Comparison of ENCODE assay signal across 8 cellular contexts in genomic region chr6:26421259-26422144, GRCh38. TPM values are rescaled to one million over a fixed set of nuclear protein-coding genes. Genes with fewer than 3 reads are reported as not detected.
DNase-seq lines count a peak whose midpoint lies in the region; ATAC-seq and TF ChIP-seq lines count a peak whose summit lies in the region.

No MANE protein-coding gene starts in this region.

- H3K79me2 ChIP-seq in DND-41 (ENCODE audit: insufficient read depth, low read length) (0 out of 2 replicates have a peak, but pooled peaks cover 7% of the 10 kb centered on the region), OCI-LY7 (ENCODE audit: insufficient read depth, low read depth, low read length) (0 out of 2 replicates have a peak, but pooled peaks cover 7% of the 10 kb centered on the region)

- ATAC-seq in DND-41 (ENCODE audit: insufficient read depth, low read depth) (peak; percentile 94), GM21576 (IDR thresholded peaks at IDR 0.05; ENCODE audit: unreplicated experiment) (peak; percentile 92), mucosa of descending colon (peak; percentile 98)

- peak overlapping the region; percentile 70 for H3K9ac ChIP-seq in DND-41 (ENCODE audit: low read depth, low read length)
- peak overlapping the region; percentile 76 for H3K9ac ChIP-seq in HUES64 (ENCODE audit: low read depth, low read length)

- H4K20me1 ChIP-seq in DND-41 (ENCODE audit: insufficient read depth, low read length) (no peaks in the 10 kb centered on the region), OCI-LY7 (ENCODE audit: insufficient read depth, low read length) (no peaks in the 10 kb centered on the region)

- no peak for TF ChIP-seq CTCF in DND-41 (IDR thresholded peaks at IDR 0.05; ENCODE audit: borderline replicate concordance, extremely low read depth, low read length, poor library complexity, severe bottlenecking)
- TF ChIP-seq CTCF in OCI-LY7 (conservative IDR thresholded peaks at IDR 0.05; ENCODE audit: low read length): no peak
- no peak for TF ChIP-seq CTCF in esophagus squamous epithelium (IDR thresholded peaks at IDR 0.05)
- TF ChIP-seq CTCF in mucosa of descending colon (IDR thresholded peaks at IDR 0.05): no peak
- TF ChIP-seq CTCF in testis (IDR thresholded peaks at IDR 0.05): no peak

- H2AFZ ChIP-seq in DND-41 (ENCODE audit: low read depth, low read length): peak overlapping the region; percentile 91
- peak overlapping the region; percentile 98 for H2AFZ ChIP-seq in OCI-LY7 (ENCODE audit: low read length)

- CTCF ChIA-PET in OCI-LY7 (lab: Charles Lee; ENCODE audit: unreplicated experiment): no interaction called here

- 1% methylated on average over 30 of the region's 31 CpGs for WGBS in HUES64
- 0% methylated on average over 28 to 31 of the region's 31 CpGs for WGBS in esophagus squamous epithelium, 2 donors
- 0 to 1% methylated on average over 31 of the region's 31 CpGs for WGBS in testis, 2 donors

- intact Hi-C loops in OCI-LY7 (cut with micrococcal nuclease; ENCODE audit: unreplicated experiment) (no loop called here), esophagus squamous epithelium (cut with DNase I) (no loop called here), mucosa of descending colon (cut with DNase I, micrococcal nuclease) (no loop called here), testis (cut with DNase I; ENCODE audit: low total_unique reads) (no loop called here)

- H3K9me2 ChIP-seq in OCI-LY7 (ENCODE audit: insufficient read depth, low read length): no peaks in the 10 kb centered on the region

- H3K27ac ChIP-seq in DND-41 (ENCODE audit: low read length): peak overlapping the region; percentile 76
- peak overlapping the region; percentile 53 for H3K27ac ChIP-seq in HUES64 (ENCODE audit: low read depth, low read length)
- peak overlapping the region; percentile 21 for H3K27ac ChIP-seq in OCI-LY7 (ENCODE audit: low read depth, low read length, poor library complexity, severe bottlenecking)
- peak overlapping the region; percentile 80 to 96 (median 88) for H3K27ac ChIP-seq in esophagus squamous epithelium
- H3K27ac ChIP-seq in testis: peak overlapping the region; percentile 92

- H3K9me3 ChIP-seq in DND-41 (ENCODE audit: insufficient read depth, low read length, severe bottlenecking) (peaks cover 15% of the 10 kb centered on the region), HUES64 (ENCODE audit: insufficient read depth, low read depth, low read length) (0 out of 2 replicates have a peak, but pooled peaks cover 5% of the 10 kb centered on the region), OCI-LY7 (ENCODE audit: low read length) (peaks cover 36% of the 10 kb centered on the region), esophagus squamous epithelium (no peaks in the 10 kb centered on the region), mucosa of descending colon (no peaks in the 10 kb centered on the region), testis (no peaks in the 10 kb centered on the region)

- POLR2A ChIA-PET in OCI-LY7 (lab: Charles Lee): no interaction called here

- H3K27me3 ChIP-seq in DND-41 (ENCODE audit: insufficient read depth, low read length, poor library complexity) (no peaks in the 10 kb centered on the region), HUES64 (ENCODE audit: insufficient read depth, low read length) (no peaks in the 10 kb centered on the region; the same call in 1 of the 2 replicates), esophagus squamous epithelium (no peaks in the 10 kb centered on the region), testis (no peaks in the 10 kb centered on the region)

- H3K4me1 ChIP-seq in DND-41 (ENCODE audit: insufficient read depth, low read length) (peaks cover 37% of the 10 kb centered on the region), HUES64 (ENCODE audit: insufficient read depth, low read length) (no peaks in the 10 kb centered on the region), OCI-LY7 (ENCODE audit: insufficient read depth, low read length, poor library complexity, severe bottlenecking) (peaks cover 31% of the 10 kb centered on the region), esophagus squamous epithelium (peaks cover 11 to 41% (median 29%) of the 10 kb centered on the region in 3 donors), mucosa of descending colon (ENCODE audit: low read depth) (peaks cover 5% of the 10 kb centered on the region), testis (peaks cover 8% of the 10 kb centered on the region)

- DNase-seq in DND-41 (peak; percentile 67), OCI-LY7 (ENCODE audit: low spot score) (peak; percentile 84), esophagus squamous epithelium (lab: John Stamatoyannopoulos, UW) (no peak), mucosa of descending colon (peak; percentile 67 to 81 (median 67)), testis (peak; percentile 93)
- DNase-seq in activated T-cell treated with anti-CD3 and anti-CD28 coated beads, Interleukin-2, amount 50 U/mL, for 1 hour: peak; percentile 50

- TSS peak; percentile 40 for BruUV-seq in OCI-LY7 (replicated peaks; lab: Mats Ljungman, UMichigan)

- H3K4me3 ChIP-seq in DND-41 (ENCODE audit: low read depth in 1 of 2, low read length in 2 of 2) (peak overlapping the region; percentile 71 to 76), HUES64 (ENCODE audit: low read length) (peak overlapping the region; percentile 76), OCI-LY7 (ENCODE audit: low read depth, low read length, poor library complexity, severe bottlenecking) (peak overlapping the region; percentile 76), esophagus squamous epithelium (peak overlapping the region; percentile 71 to 94 (median 78)), mucosa of descending colon (peak overlapping the region; percentile 48), testis (peak overlapping the region; percentile 71 to 93)

- H3K36me3 ChIP-seq in DND-41 (ENCODE audit: insufficient read depth, low read length) (peaks cover 23% of the 10 kb centered on the region), HUES64 (ENCODE audit: insufficient read depth, low read length) (no peaks in the 10 kb centered on the region), OCI-LY7 (ENCODE audit: insufficient read depth, low read length) (peaks cover 33% of the 10 kb centered on the region), esophagus squamous epithelium (peaks cover 0 to 6% (median 0%) of the 10 kb centered on the region in 3 donors), mucosa of descending colon (ENCODE audit: low read depth) (no peaks in the 10 kb centered on the region), testis (ENCODE audit: low read depth, missing control alignments) (no peaks in the 10 kb centered on the region)

- TF ChIP-seq POLR2A in esophagus squamous epithelium (IDR thresholded peaks at IDR 0.05) (no peak), testis (IDR thresholded peaks at IDR 0.05) (no peak)

- H3K4me2 ChIP-seq in DND-41 (ENCODE audit: insufficient read depth, low read length) (peak overlapping the region; percentile 77), OCI-LY7 (ENCODE audit: low read length) (peak overlapping the region; percentile 71)

RNA-seq across cellular contexts. Expression of gene BTN3A3, which starts 18.8 kb away (rescaled TPM):
- 0.50 TPM for polyA plus RNA-seq in HUES64 (2013, experiment 1 of 2)
- 0.57 TPM for polyA plus RNA-seq in HUES64 (2013, experiment 2 of 2)
- total RNA-seq in OCI-LY7 (2014; rRNA removed; shearing (Covaris generic)): 17.4 and 20.5 TPM in 2 replicates
- total RNA-seq in OCI-LY7 (2022): 22.1 and 26.9 TPM in 2 replicates
- total RNA-seq in esophagus squamous epithelium: 10 to 100 TPM in 2 of 4 donors, 1 to 10 TPM in 2; 2.2 to 12.3 (median 7.9) TPM
- total RNA-seq in mucosa of descending colon: 10 to 100 TPM; 19.9 to 27.5 (median 26.9) TPM
- total RNA-seq in testis: 1 to 10 TPM; 7.3 to 7.6 TPM
- polyA plus RNA-seq in testis (ENCODE audit: insufficient read depth, low read depth, low replicate concordance): 15.2 TPM

RNA-seq across cellular contexts. Expression of gene BTN3A1, which starts 19.4 kb away (rescaled TPM):
- 1.5 TPM for polyA plus RNA-seq in HUES64 (2013, experiment 1 of 2)
- polyA plus RNA-seq in HUES64 (2013, experiment 2 of 2): 3.6 TPM
- 33.4 and 34.6 TPM in 2 replicates for total RNA-seq in OCI-LY7 (2014; rRNA removed; shearing (Covaris generic))
- total RNA-seq in OCI-LY7 (2022) (33.3 and 46.5 TPM in 2 replicates), esophagus squamous epithelium (10 to 100 TPM in 2 of 4 donors, 1 to 10 TPM in 2; 4.2 to 14.4 (median 8.0) TPM), mucosa of descending colon (10 to 100 TPM; 25.5 to 45.8 (median 34.4) TPM), testis (10 to 100 TPM; 10.6 to 14.7 TPM)
- polyA plus RNA-seq in testis (ENCODE audit: insufficient read depth, low read depth, low replicate concordance): 15.9 TPM

RNA-seq across cellular contexts. Expression of gene BTN2A1, which starts 36.3 kb away (rescaled TPM):
- 6.9 TPM for polyA plus RNA-seq in HUES64 (2013, experiment 1 of 2)
- 6.1 TPM for polyA plus RNA-seq in HUES64 (2013, experiment 2 of 2)
- total RNA-seq in OCI-LY7 (2014; rRNA removed; shearing (Covaris generic)): 15.4 and 22.8 TPM in 2 replicates
- total RNA-seq in OCI-LY7 (2022): 23.4 and 23.5 TPM in 2 replicates
- total RNA-seq in esophagus squamous epithelium: 10 to 100 TPM in 1 of 4 donors, 1 to 10 TPM in 3; 5.9 to 11.4 (median 7.8) TPM
- total RNA-seq in mucosa of descending colon: 10 to 100 TPM; 26.1 to 37.7 (median 29.1) TPM
- 10 to 100 TPM; 26.0 to 27.6 TPM for total RNA-seq in testis
- polyA plus RNA-seq in testis (ENCODE audit: insufficient read depth, low read depth, low replicate concordance): 27.9 TPM

RNA-seq across cellular contexts. Expression of gene BTN2A2, which starts 38.6 kb away (rescaled TPM):
- polyA plus RNA-seq in HUES64 (2013, experiment 1 of 2): 6.7 TPM
- 7.7 TPM for polyA plus RNA-seq in HUES64 (2013, experiment 2 of 2)
- total RNA-seq in OCI-LY7 (2014; rRNA removed; shearing (Covaris generic)): 42.0 and 45.1 TPM in 2 replicates
- 35.0 and 44.8 TPM in 2 replicates for total RNA-seq in OCI-LY7 (2022)
- total RNA-seq in esophagus squamous epithelium: 1 to 10 TPM; 1.7 to 8.4 (median 4.8) TPM
- 10 to 100 TPM in 1 of 3 donors, 1 to 10 TPM in 2; 7.0 to 12.6 (median 9.2) TPM for total RNA-seq in mucosa of descending colon
- 10 to 100 TPM; 16.7 to 19.6 TPM for total RNA-seq in testis
- 12.0 TPM for polyA plus RNA-seq in testis (ENCODE audit: insufficient read depth, low read depth, low replicate concordance)

RNA-seq across cellular contexts. Expression of gene BTN3A2, which starts 56.5 kb away (rescaled TPM):
- 1.00 TPM for polyA plus RNA-seq in HUES64 (2013, experiment 1 of 2)
- 1.8 TPM for polyA plus RNA-seq in HUES64 (2013, experiment 2 of 2)
- total RNA-seq in OCI-LY7 (2014; rRNA removed; shearing (Covaris generic)): 47.9 and 54.5 TPM in 2 replicates
- total RNA-seq in OCI-LY7 (2022) (70.8 and 95.7 TPM in 2 replicates), esophagus squamous epithelium (10 to 100 TPM in 2 of 4 donors, 1 to 10 TPM in 2; 5.8 to 17.9 (median 11.1) TPM), mucosa of descending colon (10 to 100 TPM; 48.0 to 55.1 (median 48.7) TPM), testis (10 to 100 TPM; 20.7 to 21.3 TPM)
- 25.9 TPM for polyA plus RNA-seq in testis (ENCODE audit: insufficient read depth, low read depth, low replicate concordance)

Comparison
In these comparisons a context has a peak if more than half of its experiments do, and no peak if none do; other contexts are left out.
1. H3K27ac ChIP-seq: peak in every context shown above with its lines; median percentile 92 in testis; 88 in esophagus squamous epithelium; 76 in DND-41; 53 in HUES64; 21 in OCI-LY7.